In genomic region chr12:105194947-105195346, GRCh38 we compare ENCODE assay signal across 15 cellular contexts. TPM values are rescaled to one million over a fixed set of nuclear protein-coding genes. Genes with fewer than 3 reads are reported as not detected.
DNase-seq lines count a peak whose midpoint lies in the region; TF ChIP-seq lines count a peak whose summit lies in the region.
"Had no signal": no experiment of that assay in that cellular context is flagged by ENCODE, and none has a peak within 500 bp of the region (broad histone marks: within the 10 kb centered on the region; RNA-seq: fewer than 3 reads in every experiment).

No MANE protein-coding gene starts in this region.

- intact Hi-C loops in Calu3 (cut with micrococcal nuclease; ENCODE audit: unreplicated experiment) = no loop called here

- H3K4me3 Mint-ChIP-seq in Calu3 (ENCODE audit: low read depth, unreplicated experiment) (no peak overlapping the region), HFFc6 (no peak overlapping the region), progenitor cell of endocrine pancreas (ENCODE audit: low read depth) (no peak overlapping the region)
- H3K4me3 Mint-ChIP-seq: CD4-positive, CD25-positive, alpha-beta regulatory T cell had no signal

- BruUV-seq in Calu3 (replicated peaks; lab: Mats Ljungman, UMichigan) = TSS peak; percentile 16

- H3K36me3 Mint-ChIP-seq in Calu3 (ENCODE audit: insufficient read depth, unreplicated experiment) (peaks cover 75% of the 10 kb centered on the region), HFFc6 (ENCODE audit: low read depth) (peaks cover 64% of the 10 kb centered on the region), progenitor cell of endocrine pancreas (ENCODE audit: insufficient read depth) (peaks cover 66% of the 10 kb centered on the region)

- H3K4me3 ChIP-seq in liver (ENCODE audit: low read depth in 1 of 3, low read length in 3 of 3) = no peak overlapping the region
- H3K4me3 ChIP-seq: BLaER1 treated with 17β-estradiol and CSF1 and Interleukin-3, amounts not matched to agents 10 nM and 100 nM had no signal

- TF ChIP-seq CTCF in Calu3 (IDR thresholded peaks at IDR 0.05; ENCODE audit: unreplicated experiment) = no peak
- no peak for TF ChIP-seq CTCF in HFFc6 (IDR thresholded peaks at IDR 0.05)
- no peak for TF ChIP-seq CTCF in liver (IDR thresholded peaks at IDR 0.05; ENCODE audit: low read depth, low read length, missing input control)
- TF ChIP-seq CTCF in progenitor cell of endocrine pancreas (IDR thresholded peaks at IDR 0.05; ENCODE audit: unreplicated experiment) = no peak

- peaks cover 3 to 38% (median 15%) of the 10 kb centered on the region in 4 donors for H3K36me3 ChIP-seq in liver (ENCODE audit: control insufficient read depth in 4 of 4, insufficient read depth in 3 of 4, low read depth in 1 of 4, low read length in 3 of 4)

- H3K9me3 Mint-ChIP-seq in Calu3 (ENCODE audit: low read depth, unreplicated experiment) (no peaks in the 10 kb centered on the region), HFFc6 (no peaks in the 10 kb centered on the region), progenitor cell of endocrine pancreas (ENCODE audit: low read depth) (no peaks in the 10 kb centered on the region)
- H3K9me3 Mint-ChIP-seq: CD4-positive, CD25-positive, alpha-beta regulatory T cell had no signal

- no peak overlapping the region for H3K9ac ChIP-seq in liver (ENCODE audit: low read depth in 1 of 2, low read length in 2 of 2)
- H3K9ac ChIP-seq: BLaER1 treated with 17β-estradiol and CSF1 and Interleukin-3, amounts not matched to agents 10 nM and 100 nM had no signal

- H3K9me3 ChIP-seq in liver (ENCODE audit: control insufficient read depth in 4 of 4, low read length in 3 of 4) = no peaks in the 10 kb centered on the region
- H3K9me3 ChIP-seq: BLaER1 treated with 17β-estradiol and CSF1 and Interleukin-3, amounts not matched to agents 10 nM and 100 nM had no signal

- WGBS in liver = 49% methylated on average over 6 of the region's 6 CpGs

- DNase-seq in Calu3 (no peak), HFFc6 (no peak), progenitor cell of endocrine pancreas (ENCODE audit: low spot score, unreplicated experiment) (no peak), SKM-1 treated with dmso at 0.1 percent for 144 hours (lab: John Stamatoyannopoulos, UW; ENCODE audit: unreplicated experiment) (no peak), 8988T (no peak)
- no peak for DNase-seq in activated naive CD4-positive, alpha-beta T cell (lab: John Stamatoyannopoulos, UW)
- DNase-seq: ACHN; CD4-positive, CD25-positive, alpha-beta regulatory T cell; DMS153; DMS79 treated with DMSO at 0.1 percent for 48 hours; EL; IMR-90; KBM-7 had no signal

- H3K27me3 Mint-ChIP-seq in Calu3 (ENCODE audit: unreplicated experiment) = no peaks in the 10 kb centered on the region
- peaks cover 12% of the 10 kb centered on the region for H3K27me3 Mint-ChIP-seq in HFFc6 (ENCODE audit: insufficient read depth)
- no peaks in the 10 kb centered on the region for H3K27me3 Mint-ChIP-seq in progenitor cell of endocrine pancreas
- H3K27me3 Mint-ChIP-seq: CD4-positive, CD25-positive, alpha-beta regulatory T cell had no signal

- peak overlapping the region; percentile 23 to 72 for H3K27ac ChIP-seq in liver (ENCODE audit: low read depth in 1 of 2, low read length in 2 of 2)
- H3K27ac ChIP-seq: BLaER1 treated with 17β-estradiol and CSF1 and Interleukin-3, amounts not matched to agents 10 nM and 100 nM had no signal

- no peaks in the 10 kb centered on the region for H3K4me1 Mint-ChIP-seq in Calu3 (ENCODE audit: low read depth, unreplicated experiment)
- peaks cover 32% of the 10 kb centered on the region for H3K4me1 Mint-ChIP-seq in HFFc6 (ENCODE audit: low read depth)
- H3K4me1 Mint-ChIP-seq in progenitor cell of endocrine pancreas (ENCODE audit: low read depth) = peaks cover 32% of the 10 kb centered on the region

- no peak overlapping the region for H3K27ac Mint-ChIP-seq in Calu3 (ENCODE audit: unreplicated experiment)
- peak overlapping the region; percentile 40; the same call in 1 of the 2 replicates for H3K27ac Mint-ChIP-seq in HFFc6
- H3K27ac Mint-ChIP-seq in progenitor cell of endocrine pancreas = peak overlapping the region; percentile 86

- peaks cover 0 to 12% (median 4%) of the 10 kb centered on the region in 4 donors for H3K4me1 ChIP-seq in liver (ENCODE audit: control insufficient read depth in 4 of 4, insufficient read depth in 4 of 4, low read length in 3 of 4)

- peak; percentile 8 to 58 for TF ChIP-seq RAD21 in liver (IDR thresholded peaks at IDR 0.05)

- CTCF ChIA-PET in Calu3 (lab: Charles Lee) = no interaction called here

- no peaks in the 10 kb centered on the region for H3K27me3 ChIP-seq in liver (ENCODE audit: control insufficient read depth in 4 of 4, insufficient read depth in 4 of 4, low read length in 3 of 4)
- H3K27me3 ChIP-seq: BLaER1 treated with 17β-estradiol and CSF1 and Interleukin-3, amounts not matched to agents 10 nM and 100 nM had no signal

TF ChIP-seq in liver, 16 proteins besides CTCF, POLR2A, EP300 and RAD21:
- peak; percentile 52 to 56 for TF ChIP-seq HNF4A (conservative IDR thresholded peaks at IDR 0.05)
- peak in 1 of 2 donors; percentile 34 for TF ChIP-seq GABPA (IDR thresholded peaks at IDR 0.05 in 1 of 2, conservative IDR thresholded peaks at IDR 0.05 in 1 of 2)
- TF ChIP-seq FOXA2 (IDR thresholded peaks at IDR 0.05) = no peak
- no peak for TF ChIP-seq TAF1 (conservative IDR thresholded peaks at IDR 0.05)
- TF ChIP-seq ATF3 (IDR thresholded peaks at IDR 0.05) = no peak
- TF ChIP-seq ZBTB33 (IDR thresholded peaks at IDR 0.05) = no peak
- no peak for TF ChIP-seq HNF4G (IDR thresholded peaks at IDR 0.05)
- peak; percentile 14 for TF ChIP-seq NR2F2 (IDR thresholded peaks at IDR 0.05)
- no peak for TF ChIP-seq FOXA1 (IDR thresholded peaks at IDR 0.05)
- TF ChIP-seq RXRA (IDR thresholded peaks at IDR 0.05) = peak; percentile 85 to 88
- TF ChIP-seq MAX (IDR thresholded peaks at IDR 0.05) = peak; percentile 53
- TF ChIP-seq YY1 (IDR thresholded peaks at IDR 0.05) = no peak
- TF ChIP-seq REST (IDR thresholded peaks at IDR 0.05) = no peak
- TF ChIP-seq EGR1 (IDR thresholded peaks at IDR 0.05; ENCODE audit: low read depth in 2 of 2) = no peak
- TF ChIP-seq SP1 (IDR thresholded peaks at IDR 0.05) = peak; percentile 78
- TF ChIP-seq JUND (IDR thresholded peaks at IDR 0.05) = peak; percentile 36 to 39

RNA-seq across cellular contexts. Expression of gene APPL2, which starts 41.0 kb away (rescaled TPM):
- total RNA-seq in Calu3 (2022) (35.9 and 45.8 TPM in 2 replicates), liver (10 to 100 TPM; 18.3 to 21.2 TPM), progenitor cell of endocrine pancreas (158 and 159 TPM in 2 replicates)
- 10 to 100 TPM; 67.9 to 98.4 (median 87.8) TPM for total RNA-seq in HFFc6 (2021; fragmentation: NEBNext Ultra II Directional; extraction: Animal tissue kit (Norgen Biotek cat#: 25700))
- 1 to 10 TPM; 7.1 TPM for polyA plus RNA-seq in liver
